10 cellular contexts compared by ENCODE assay signal in the genomic region with DNA sequence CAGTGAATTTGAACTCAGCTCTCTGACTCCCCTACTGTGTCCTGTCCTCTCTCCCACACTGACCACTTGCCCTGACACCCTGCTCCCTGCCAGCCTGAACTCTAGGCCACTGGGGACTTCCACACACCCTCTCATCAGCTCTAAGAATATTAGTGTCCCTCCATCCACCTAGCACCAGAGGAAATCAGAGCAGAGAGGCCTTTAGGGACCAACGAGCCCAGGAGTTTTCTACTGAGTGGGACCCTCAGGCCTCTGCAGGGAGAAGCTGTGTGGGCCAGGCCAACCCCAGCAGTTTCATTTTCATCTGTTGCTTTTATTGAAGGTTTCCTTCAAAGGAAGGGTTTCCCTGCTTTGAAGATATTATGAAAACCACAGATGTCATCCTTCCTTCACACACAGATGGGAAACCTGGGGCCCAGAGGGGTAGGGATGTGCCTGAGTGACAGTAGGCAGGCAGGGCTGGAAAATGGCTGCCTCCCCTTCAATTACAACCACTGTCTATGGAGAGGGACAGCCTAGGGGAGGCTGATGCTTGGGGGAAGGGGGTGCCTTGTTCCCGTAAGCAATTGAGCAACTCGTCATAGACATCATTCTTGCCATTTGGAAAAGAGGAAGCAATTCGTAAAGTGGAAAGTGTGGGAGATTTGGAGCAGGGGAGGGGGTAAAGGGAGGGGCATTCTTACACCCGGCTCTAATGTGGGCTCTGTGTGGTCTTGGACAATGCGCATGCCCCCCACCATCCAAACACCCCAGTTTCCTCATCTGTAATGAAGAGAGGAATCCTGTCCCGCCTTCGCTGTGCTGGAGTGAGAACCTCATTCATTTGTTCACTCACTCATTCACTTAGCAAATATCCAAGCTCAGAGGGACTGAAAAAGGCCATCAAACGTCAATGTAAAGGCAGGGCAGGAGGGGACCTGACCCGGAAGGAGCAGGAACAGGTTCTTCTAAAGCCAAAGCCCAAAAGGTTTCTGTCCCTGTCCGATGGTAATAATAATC. TPM values are rescaled to one million over a fixed set of nuclear protein-coding genes. Genes with fewer than 3 reads are reported as not detected.
DNase-seq lines count a peak whose midpoint lies in the region; ATAC-seq and TF ChIP-seq lines count a peak whose summit lies in the region.
"Had no signal": no experiment of that assay in that cellular context is flagged by ENCODE, and none has a peak within 500 bp of the region (broad histone marks: within the 10 kb centered on the region; RNA-seq: fewer than 3 reads in every experiment).

No MANE protein-coding gene starts in this region.

- 74 to 77% methylated on average over 5 to 11 of the region's 11 CpGs for WGBS in transverse colon (ENCODE audit: low coverage in 1 of 2), 2 donors

- H3K4me1 Mint-ChIP-seq in activated T-cell treated with anti-CD3 and anti-CD28 coated beads, Interleukin-2, amount 50 U/mL, for 72 hours (ENCODE audit: low read depth) = peaks cover 84% of the 10 kb centered on the region
- peaks cover 90% of the 10 kb centered on the region for H3K4me1 Mint-ChIP-seq in activated CD4-positive, alpha-beta memory T cell treated with anti-CD3 and anti-CD28 coated beads, Interleukin-2, amount 10 ng/mL, durations not matched to agents 7 days and 5 days
- peaks cover 31% of the 10 kb centered on the region for H3K4me1 Mint-ChIP-seq in mesothelial cell of epicardium

- H3K4me1 ChIP-seq in transverse colon = peaks cover 33 to 89% (median 68%) of the 10 kb centered on the region in 4 donors

- peaks cover 2% of the 10 kb centered on the region in 2 donors for H3K9me3 Mint-ChIP-seq in activated T-cell treated with anti-CD3 and anti-CD28 coated beads, Interleukin-2, amount 50 U/mL, for 72 hours
- peaks cover 2% of the 10 kb centered on the region for H3K9me3 Mint-ChIP-seq in activated CD4-positive, alpha-beta memory T cell treated with anti-CD3 and anti-CD28 coated beads, Interleukin-2, amount 10 ng/mL, durations not matched to agents 7 days and 5 days
- peaks cover 3% of the 10 kb centered on the region for H3K9me3 Mint-ChIP-seq in mesothelial cell of epicardium

- peak overlapping the region; percentile 61 to 77 for H3K4me3 Mint-ChIP-seq in activated T-cell treated with anti-CD3 and anti-CD28 coated beads, Interleukin-2, amount 50 U/mL, for 72 hours
- H3K4me3 Mint-ChIP-seq in activated CD4-positive, alpha-beta memory T cell treated with anti-CD3 and anti-CD28 coated beads, Interleukin-2, amount 10 ng/mL, durations not matched to agents 7 days and 5 days = peak overlapping the region; percentile 28
- no peak overlapping the region for H3K4me3 Mint-ChIP-seq in mesothelial cell of epicardium

- TF ChIP-seq POLR2A in transverse colon (IDR thresholded peaks at IDR 0.05) = no peak

- no peak for DNase-seq in activated T-cell treated with anti-CD3 and anti-CD28 coated beads, Interleukin-2, amount 50 U/mL, for 72 hours
- DNase-seq in activated T-cell treated with anti-CD3 and anti-CD28 coated beads, Interleukin-2, amount 50 U/mL, for 48 hours = no peak
- no peak for DNase-seq in activated CD4-positive, alpha-beta memory T cell treated with anti-CD3 and anti-CD28 coated beads, Interleukin-2, amount 10 ng/mL, durations not matched to agents 7 days and 5 days
- DNase-seq in mesothelial cell of epicardium (ENCODE audit: low spot score in 2 of 2, unreplicated experiment in 2 of 2) (no peak), transverse colon (no peak), NCI-H524 treated with DMSO at 0.1 percent for 48 hours (lab: John Stamatoyannopoulos, UW) (no peak)

- H3K36me3 ChIP-seq in transverse colon = no peaks in the 10 kb centered on the region

- ATAC-seq in activated T-cell treated with anti-CD3 and anti-CD28 coated beads, Interleukin-2, amount 50 U/mL, for 72 hours (replicated peaks in 1 of 2) = no peak
- ATAC-seq in HG03095 (IDR thresholded peaks at IDR 0.05; ENCODE audit: unreplicated experiment) = no peak
- no peak for ATAC-seq in HG02970 (IDR thresholded peaks at IDR 0.05; ENCODE audit: low FRiP score, unreplicated experiment)
- ATAC-seq: left lobe of liver had no signal

- H3K27me3 Mint-ChIP-seq in activated T-cell treated with anti-CD3 and anti-CD28 coated beads, Interleukin-2, amount 50 U/mL, for 72 hours (ENCODE audit: low read depth) = peaks cover 9% of the 10 kb centered on the region
- H3K27me3 Mint-ChIP-seq in activated CD4-positive, alpha-beta memory T cell treated with anti-CD3 and anti-CD28 coated beads, Interleukin-2, amount 10 ng/mL, durations not matched to agents 7 days and 5 days = peaks cover 8% of the 10 kb centered on the region
- H3K27me3 Mint-ChIP-seq in mesothelial cell of epicardium (ENCODE audit: low read depth) = peaks cover 26% of the 10 kb centered on the region

- H3K27ac Mint-ChIP-seq in activated T-cell treated with anti-CD3 and anti-CD28 coated beads, Interleukin-2, amount 50 U/mL, for 72 hours = no peak overlapping the region
- H3K27ac Mint-ChIP-seq in activated CD4-positive, alpha-beta memory T cell treated with anti-CD3 and anti-CD28 coated beads, Interleukin-2, amount 10 ng/mL, durations not matched to agents 7 days and 5 days = peak overlapping the region; percentile 65
- peak overlapping the region; percentile 2 for H3K27ac Mint-ChIP-seq in mesothelial cell of epicardium
- H3K27ac Mint-ChIP-seq: H9 had no signal

- intact Hi-C loops in transverse colon (cut with DNase I; ENCODE audit: low total_unique reads) = no loop called here

- in situ Hi-C loops in transverse colon (cut with MboI; ENCODE audit: low pct_ligation_motif_present in 1 of 4, low pct_unique_long_range_greater_than_20kb in 1 of 4, low sequenced_read_pairs in 3 of 4) = no loop called here

- H3K27ac ChIP-seq in transverse colon = peak overlapping the region; percentile 78 to 92 (median 90)

- H3K9me3 ChIP-seq in transverse colon = no peaks in the 10 kb centered on the region

- no peaks in the 10 kb centered on the region for H3K27me3 ChIP-seq in transverse colon

- H3K4me3 ChIP-seq in transverse colon = no peak overlapping the region

- TF ChIP-seq EP300 in transverse colon (IDR thresholded peaks at IDR 0.05; ENCODE audit: low read depth) = no peak

- POLR2A ChIA-PET in activated CD4-positive, alpha-beta memory T cell treated with anti-CD3 and anti-CD28 coated beads, Interleukin-2, amount 10 ng/mL, durations not matched to agents 7 days and 5 days (lab: Charles Lee) = interaction anchor here (1.4 to 3.2 kb wide), 4 partner anchors 10 to 51 kb away, joined by 6 to 46 read pairs (median 8); a partner anchor contains a TSS

- H3K36me3 Mint-ChIP-seq in activated T-cell treated with anti-CD3 and anti-CD28 coated beads, Interleukin-2, amount 50 U/mL, for 72 hours (ENCODE audit: insufficient read depth in 2 of 2) = peaks cover 4 to 12% of the 10 kb centered on the region in 2 donors
- H3K36me3 Mint-ChIP-seq in activated CD4-positive, alpha-beta memory T cell treated with anti-CD3 and anti-CD28 coated beads, Interleukin-2, amount 10 ng/mL, durations not matched to agents 7 days and 5 days (ENCODE audit: low read depth) = peaks cover 58% of the 10 kb centered on the region
- peaks cover 3% of the 10 kb centered on the region for H3K36me3 Mint-ChIP-seq in mesothelial cell of epicardium

- CTCF ChIA-PET in activated CD4-positive, alpha-beta memory T cell treated with anti-CD3 and anti-CD28 coated beads, Interleukin-2, amount 10 ng/mL, durations not matched to agents 7 days and 5 days (lab: Charles Lee) = interaction anchor here (0.7 to 1.5 kb wide), 5 partner anchors 8 to 35 kb away, joined by 3 to 4 read pairs (median 3); no protein-coding TSS in a partner anchor

- TF ChIP-seq CTCF in mesothelial cell of epicardium (IDR thresholded peaks at IDR 0.05; ENCODE audit: unreplicated experiment) = no peak
- TF ChIP-seq CTCF in transverse colon (IDR thresholded peaks at IDR 0.05) = no peak

RNA-seq across cellular contexts. Expression of a gene that starts 3.9 kb away (rescaled TPM):
- total RNA-seq in activated T-cell treated with anti-CD3 and anti-CD28 coated beads, Interleukin-2, amount 50 U/mL, for 72 hours = 10 to 100 TPM; 17.7 to 22.7 TPM
- 10 to 100 TPM; 45.3 to 48.0 TPM for total RNA-seq in activated CD4-positive, alpha-beta memory T cell treated with anti-CD3 and anti-CD28 coated beads, Interleukin-2, amount 10 ng/mL, durations not matched to agents 7 days and 5 days
- 31.3 to 34.1 TPM (median 33.3 TPM) in 3 replicates for total RNA-seq in mesothelial cell of epicardium
- 10 to 100 TPM in 3 of 4 donors, 1 to 10 TPM in 1; 9.7 to 40.4 (median 26.7) TPM for total RNA-seq in transverse colon

RNA-seq across cellular contexts. Expression of a gene that starts 28.8 kb away (rescaled TPM):
- total RNA-seq in activated T-cell treated with anti-CD3 and anti-CD28 coated beads, Interleukin-2, amount 50 U/mL, for 72 hours = under 1 TPM in 1 of 2 donors, not detected in 1; 0.12 TPM
- total RNA-seq in activated CD4-positive, alpha-beta memory T cell treated with anti-CD3 and anti-CD28 coated beads, Interleukin-2, amount 10 ng/mL, durations not matched to agents 7 days and 5 days = under 1 TPM in 1 of 2 experiments, not detected in 1; 0.13 TPM
- total RNA-seq in mesothelial cell of epicardium = 0.33 to 0.52 TPM (median 0.40 TPM) in 3 replicates
- total RNA-seq in transverse colon = not detected
- total RNA-seq: H9, left lobe of liver had no signal

RNA-seq across cellular contexts. Expression of a gene that starts 50.3 kb away (rescaled TPM):
- 10 to 100 TPM; 86.8 to 91.6 TPM for total RNA-seq in activated T-cell treated with anti-CD3 and anti-CD28 coated beads, Interleukin-2, amount 50 U/mL, for 72 hours
- total RNA-seq in activated CD4-positive, alpha-beta memory T cell treated with anti-CD3 and anti-CD28 coated beads, Interleukin-2, amount 10 ng/mL, durations not matched to agents 7 days and 5 days = 100 to 1,000 TPM; 150 to 151 TPM
- total RNA-seq in mesothelial cell of epicardium (173 to 181 TPM (median 180 TPM) in 3 replicates), transverse colon (100 to 1,000 TPM; 163 to 308 (median 217) TPM)
